ENCODE assay signal across 15 cellular contexts in the genomic region with DNA sequence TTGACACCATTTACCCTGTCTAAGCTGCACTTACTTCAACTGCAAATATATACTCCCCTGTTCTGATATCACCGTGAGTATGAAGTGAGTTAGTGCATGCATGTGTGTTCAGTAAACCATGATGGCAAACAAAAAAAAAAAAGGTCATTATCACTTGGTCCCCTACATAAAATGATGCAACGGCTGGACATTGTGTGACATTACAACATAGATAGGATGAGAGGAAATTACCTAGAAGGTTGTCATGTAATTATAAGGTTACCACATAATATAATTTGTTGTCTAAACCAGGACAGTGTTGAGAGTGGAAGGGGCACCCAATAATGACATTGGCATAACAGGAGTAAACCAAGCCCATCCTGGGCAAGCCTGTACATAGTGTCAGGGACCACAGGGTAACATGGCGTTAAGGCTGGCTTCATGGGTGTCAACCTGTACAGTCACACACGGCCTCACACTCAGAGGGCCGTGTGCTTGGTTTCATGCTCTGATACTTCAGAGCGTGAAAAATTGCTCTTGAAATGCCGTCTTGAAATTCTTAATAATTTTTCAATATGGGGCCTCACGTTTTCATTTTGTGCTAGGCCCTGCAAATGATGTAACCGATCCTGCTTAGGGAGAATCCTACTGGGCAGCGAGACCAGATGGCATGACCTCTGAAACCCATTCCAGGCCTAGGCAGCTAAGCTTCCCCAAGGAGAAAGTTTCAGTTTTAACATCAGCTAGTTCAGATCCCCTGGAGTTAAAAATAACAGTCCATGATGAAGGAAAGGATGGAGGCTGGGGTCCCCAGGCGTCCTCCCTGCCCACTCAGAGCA.
DNase-seq lines count a peak whose midpoint lies in the region; ATAC-seq and TF ChIP-seq lines count a peak whose summit lies in the region.
"Had no signal": no experiment of that assay in that cellular context is flagged by ENCODE, and none has a peak within 500 bp of the region (broad histone marks: within the 10 kb centered on the region; RNA-seq: fewer than 3 reads in every experiment).

No MANE protein-coding gene starts in this region.

- no peak overlapping the region for H3K4me3 Mint-ChIP-seq in brain
- no peak overlapping the region for H3K4me3 Mint-ChIP-seq in HFFc6

- H3K79me1 ChIP-seq in neuronal stem cell (ENCODE audit: low read depth, low read length): no peaks in the 10 kb centered on the region

- H3K36me3 ChIP-seq in HEK293 (ENCODE audit: control insufficient read depth in 2 of 2, insufficient read depth in 1 of 2, low read length in 2 of 2) (no peaks in the 10 kb centered on the region), left lung (no peaks in the 10 kb centered on the region), neuronal stem cell (replicated peaks in 1 of 2; ENCODE audit: control insufficient read depth in 2 of 2, insufficient read depth in 2 of 2, low read length in 2 of 2) (no peaks in the 10 kb centered on the region), A673 (ENCODE audit: insufficient read depth, low read length, poor library complexity, severe bottlenecking) (no peaks in the 10 kb centered on the region)

- CTCF ChIA-PET in HEK293 (lab: Yijun Ruan, JAX) (interaction anchor here (0.6 to 1.2 kb wide), 3 partner anchors 104 to 677 kb away, joined by 3 to 4 read pairs (median 3); no protein-coding TSS in a partner anchor), A673 (lab: Charles Lee) (no interaction called here)

- H3K27me3 ChIP-seq in left lung (no peaks in the 10 kb centered on the region), neuronal stem cell (ENCODE audit: control insufficient read depth in 3 of 3, insufficient read depth in 3 of 3, low read depth in 1 of 3, low read length in 3 of 3) (no peaks in the 10 kb centered on the region), A673 (replicated peaks; ENCODE audit: insufficient read depth, low read depth, low read length, poor library complexity) (no peaks in the 10 kb centered on the region)

- H3K4me1 ChIP-seq in HEK293 (ENCODE audit: control insufficient read depth, insufficient read depth, low read length) (no peaks in the 10 kb centered on the region), left lung (peaks cover 0 to 9% of the 10 kb centered on the region in 2 donors), neuronal stem cell (ENCODE audit: control insufficient read depth in 2 of 2, insufficient read depth in 1 of 2, low read depth in 1 of 2, low read length in 2 of 2) (peaks cover 7 to 12% of the 10 kb centered on the region in 2 donors), A673 (ENCODE audit: insufficient read depth, low read length, poor library complexity, severe bottlenecking) (no peaks in the 10 kb centered on the region)
- H3K4me1 ChIP-seq: A549 had no signal

- H3K4ac ChIP-seq in neuronal stem cell (ENCODE audit: low read length): no peak overlapping the region

- H3K4me3 ChIP-seq in HEK293 (ENCODE audit: low read depth, low read length) (no peak overlapping the region), left lung (no peak overlapping the region), neuronal stem cell (ENCODE audit: low read length in 2 of 2) (no peak overlapping the region), A673 (ENCODE audit: low read depth, low read length, poor library complexity, severe bottlenecking) (no peak overlapping the region)
- H3K4me3 ChIP-seq: A549 had no signal

- H3K23ac ChIP-seq in neuronal stem cell (ENCODE audit: low read depth, low read length, poor library complexity): no peak overlapping the region

- WGBS in neuronal stem cell (ENCODE audit: extremely low coverage in 2 of 2, insufficient read length in 2 of 2, insufficient replicate concordance in 1 of 2), 2 donors: no CpG with 5 or more reads among the region's 11 CpGs

- H3K4me2 ChIP-seq in neuronal stem cell (ENCODE audit: insufficient read depth, low read length, poor library complexity, severe bottlenecking): no peak overlapping the region
- H3K4me2 ChIP-seq: A549 had no signal

- TF ChIP-seq CTCF in HEK293 (tag by site-specific recombination; IDR thresholded peaks at IDR 0.05) (no peak), brain (conservative IDR thresholded peaks at IDR 0.05) (no peak), left lung (IDR thresholded peaks at IDR 0.05) (no peak), A673 (conservative IDR thresholded peaks at IDR 0.05; ENCODE audit: low read depth, low read length) (no peak), HFFc6 (IDR thresholded peaks at IDR 0.05) (no peak)

- H3K9me3 ChIP-seq in HEK293 (ENCODE audit: control insufficient read depth, insufficient read depth, low read depth, low read length) (no peaks in the 10 kb centered on the region), left lung (no peaks in the 10 kb centered on the region), neuronal stem cell (replicated peaks in 1 of 2; ENCODE audit: control insufficient read depth in 2 of 2, insufficient read depth in 1 of 2, low read depth in 1 of 2, low read length in 2 of 2) (peaks cover 0 to 6% of the 10 kb centered on the region in 2 donors), A673 (ENCODE audit: low read depth, low read length, poor library complexity, severe bottlenecking) (no peaks in the 10 kb centered on the region)
- H3K9me3 ChIP-seq: A549 had no signal

- intact Hi-C loops in left lung (cut with DNase I): loop anchor here in 1 of 2 donors (10.0 kb wide), 1 partner anchor 99 kb away; no protein-coding TSS in a partner anchor
- intact Hi-C loops in A673 (cut with micrococcal nuclease; ENCODE audit: unreplicated experiment): no loop called here

- H3K9ac ChIP-seq in neuronal stem cell (ENCODE audit: low read depth, low read length, poor library complexity): no peak overlapping the region

- H3K4me1 Mint-ChIP-seq in brain: peaks cover 39% of the 10 kb centered on the region
- no peaks in the 10 kb centered on the region for H3K4me1 Mint-ChIP-seq in HFFc6 (ENCODE audit: low read depth)

- H3K14ac ChIP-seq in neuronal stem cell (ENCODE audit: low read length): no peak overlapping the region

- no peak overlapping the region for H4K8ac ChIP-seq in neuronal stem cell (ENCODE audit: low read depth, low read length)

- H2BK12ac ChIP-seq in neuronal stem cell (ENCODE audit: low read length): no peak overlapping the region

- peak overlapping the region; percentile 25 for H2AFZ ChIP-seq in neuronal stem cell (ENCODE audit: low read length)

- no peak overlapping the region for H2BK15ac ChIP-seq in neuronal stem cell (ENCODE audit: low read length)

- H2BK120ac ChIP-seq in neuronal stem cell (ENCODE audit: low read depth, low read length): no peak overlapping the region

- POLR2A ChIA-PET in HEK293 (lab: Yijun Ruan, JAX) (no interaction called here), A673 (lab: Charles Lee; ENCODE audit: low non-redundant PET) (no interaction called here)

- BruUV-seq in A673 (replicated peaks; lab: Mats Ljungman, UMichigan): no TSS peak

- H3K18ac ChIP-seq in neuronal stem cell (ENCODE audit: low read length): no peak overlapping the region

- H2BK5ac ChIP-seq in neuronal stem cell (ENCODE audit: low read length): no peak overlapping the region

- no peak overlapping the region for H2AK5ac ChIP-seq in neuronal stem cell (ENCODE audit: low read depth, low read length)

- DNase-seq in left lung (no peak), neuronal stem cell (ENCODE audit: low spot score) (no peak), A673 (ENCODE audit: low spot score) (no peak), HFFc6 (no peak)
- DNase-seq: GF-D8, MV-4-11, NCI-H1417 treated with DMSO at 0.1 percent for 48 hours, NCI-H1930, NCI-H82 had no signal

- H3K27ac Mint-ChIP-seq in brain: peak overlapping the region in 3 of 5 experiments; percentile 69 to 96 (median 83)
- H3K27ac Mint-ChIP-seq in HFFc6: no peak overlapping the region

- H3K27me3 Mint-ChIP-seq in brain (peaks cover 6% of the 10 kb centered on the region), HFFc6 (ENCODE audit: insufficient read depth) (peaks cover 6% of the 10 kb centered on the region)

- H3K27ac ChIP-seq in HEK293 (ENCODE audit: extremely low read depth, low read depth, low read length): no peak overlapping the region
- no peak overlapping the region for H3K27ac ChIP-seq in left lung
- no peak overlapping the region for H3K27ac ChIP-seq in neuronal stem cell (replicated peaks; ENCODE audit: low read length)
- no peak overlapping the region for H3K27ac ChIP-seq in A673 (ENCODE audit: low read depth, low read length, poor library complexity, severe bottlenecking)
- H3K27ac ChIP-seq: A549, C4-2B had no signal

- H3K9me3 Mint-ChIP-seq in brain: peaks cover 0 to 9% (median 3%) of the 10 kb centered on the region in 5 experiments
- no peaks in the 10 kb centered on the region for H3K9me3 Mint-ChIP-seq in HFFc6

- H3K36me3 Mint-ChIP-seq in brain: no peaks in the 10 kb centered on the region
- no peaks in the 10 kb centered on the region; the same call in 1 of the 2 replicates for H3K36me3 Mint-ChIP-seq in HFFc6 (ENCODE audit: low read depth)

- H4K91ac ChIP-seq in neuronal stem cell (ENCODE audit: low read depth, low read length, poor library complexity): no peak overlapping the region

- ATAC-seq in left lung (peak; percentile 33), HG03469 (IDR thresholded peaks at IDR 0.05; ENCODE audit: unreplicated experiment) (no peak), GM19324 (IDR thresholded peaks at IDR 0.05; ENCODE audit: low FRiP score, unreplicated experiment) (no peak)

TF ChIP-seq in HEK293, 187 proteins besides CTCF, POLR2A, EP300 and RAD21:
- peak; percentile 66 for TF ChIP-seq ZIC2 (tag by site-specific recombination; IDR thresholded peaks at IDR 0.05)
- no peak for TF ChIP-seq REPIN1 (tag by site-specific recombination; IDR thresholded peaks at IDR 0.05; ENCODE audit: low read depth)
